Comparison of ENCODE assay signal across 1 cellular context in genomic region chr1:201763439-201764140, GRCh38.
TF ChIP-seq lines count a peak whose summit lies in the region.

No MANE protein-coding gene starts in this region.

TF ChIP-seq in K562, 482 proteins besides CTCF, POLR2A, EP300 and RAD21 (continued from another document):
- TF ChIP-seq ZNF609 (CRISPR knock-in tag; IDR thresholded peaks at IDR 0.05; ENCODE audit: borderline replicate concordance) (no peak), MAFF (IDR thresholded peaks at IDR 0.05; ENCODE audit: low read length) (peak; percentile 21; the same call in 1 of the 2 replicates)
